Comparison of ENCODE assay signal across 9 cellular contexts in genomic region chrX:10755477-10756334, GRCh38.
DNase-seq lines count a peak whose midpoint lies in the region; ATAC-seq and TF ChIP-seq lines count a peak whose summit lies in the region.
"Had no signal": no experiment of that assay in that cellular context is flagged by ENCODE, and none has a peak within 500 bp of the region (broad histone marks: within the 10 kb centered on the region; RNA-seq: fewer than 3 reads in every experiment).

No MANE protein-coding gene starts in this region.

- H3K9me3 ChIP-seq in adipocyte (ENCODE audit: control insufficient read depth, low read length): no peaks in the 10 kb centered on the region
- no peaks in the 10 kb centered on the region for H3K9me3 ChIP-seq in thyroid gland
- no peaks in the 10 kb centered on the region for H3K9me3 ChIP-seq in right lobe of liver
- H3K9me3 ChIP-seq: psoas muscle had no signal

- no peak overlapping the region for H3K9ac ChIP-seq in adipocyte (ENCODE audit: low read length)

- TF ChIP-seq POLR2A in thyroid gland (IDR thresholded peaks at IDR 0.05) (no peak), right lobe of liver (IDR thresholded peaks at IDR 0.05) (no peak)

- DNase-seq in HK-2 (ENCODE audit: unreplicated experiment) (peak; percentile 48), adipocyte (ENCODE audit: low read depth) (peak; percentile 56), islet precursor cell (peak; percentile 90), thyroid gland (peak; percentile 3 to 14), NCI-H526 (lab: John Stamatoyannopoulos, UW) (no peak), right lobe of liver (no peak), NCI-H2081 treated with DMSO at 0.1 percent for 48 hours (lab: John Stamatoyannopoulos, UW) (no peak)
- DNase-seq: activated CD4-positive, alpha-beta T cell treated with anti-CD3 and anti-CD28 coated beads, Interleukin-2, amount 10 ng/mL, durations not matched to agents 7 days and 5 days; psoas muscle had no signal

- no peaks in the 10 kb centered on the region for H3K27me3 ChIP-seq in adipocyte (replicated peaks; ENCODE audit: control insufficient read depth, insufficient read depth, low read length)
- H3K27me3 ChIP-seq in thyroid gland: no peaks in the 10 kb centered on the region
- H3K27me3 ChIP-seq in right lobe of liver: no peaks in the 10 kb centered on the region

- 46 to 55% methylated on average over 7 to 9 of the region's 9 CpGs for WGBS in thyroid gland, 2 donors
- WGBS in right lobe of liver (ENCODE audit: insufficient coverage, low coverage, low lambda C conversion rate, missing lambda C conversion rate): 35% methylated on average over 9 of the region's 9 CpGs

- TF ChIP-seq CTCF in thyroid gland (IDR thresholded peaks at IDR 0.05) (no peak), right lobe of liver (IDR thresholded peaks at IDR 0.05) (no peak)

- intact Hi-C loops in thyroid gland (cut with DNase I): no loop called here
- intact Hi-C loops in right lobe of liver (cut with DNase I): no loop called here

- H3K4me3 ChIP-seq in adipocyte (ENCODE audit: low read length): peak overlapping the region; percentile 31
- H3K4me3 ChIP-seq in thyroid gland (replicated peaks in 1 of 3): no peak overlapping the region
- H3K4me3 ChIP-seq in right lobe of liver: no peak overlapping the region
- H3K4me3 ChIP-seq: psoas muscle had no signal

- H3K36me3 ChIP-seq in adipocyte (ENCODE audit: control insufficient read depth, insufficient read depth, low read length, severe bottlenecking): no peaks in the 10 kb centered on the region
- no peaks in the 10 kb centered on the region for H3K36me3 ChIP-seq in thyroid gland
- H3K36me3 ChIP-seq in right lobe of liver: no peaks in the 10 kb centered on the region

- no peak for ATAC-seq in right lobe of liver

- peaks cover 22% of the 10 kb centered on the region for H3K4me1 ChIP-seq in adipocyte (ENCODE audit: control insufficient read depth, insufficient read depth, low read length)
- H3K4me1 ChIP-seq in thyroid gland: peaks cover 4 to 7% of the 10 kb centered on the region in 2 donors
- no peaks in the 10 kb centered on the region for H3K4me1 ChIP-seq in right lobe of liver
- H3K4me1 ChIP-seq: psoas muscle had no signal

- peak overlapping the region in 1 of 3 donors; percentile 4 for H3K27ac ChIP-seq in thyroid gland
- H3K27ac ChIP-seq in right lobe of liver: no peak overlapping the region
- H3K27ac ChIP-seq: psoas muscle had no signal

Comparison
In these comparisons a context has a peak if more than half of its experiments do, and no peak if none do; other contexts are left out.
1. DNase-seq: peak in HK-2 (single experiment), adipocyte (single experiment), islet precursor cell (single experiment) and thyroid gland (2 of 2); none in NCI-H526 (0 of 2), right lobe of liver (0 of 3) and NCI-H2081 treated with DMSO at 0.1 percent for 48 hours (single experiment).